ENCODE assay signal across 8 cellular contexts in genomic region chr18:76256897-76257500, GRCh38.
DNase-seq lines count a peak whose midpoint lies in the region; ATAC-seq, FAIRE-seq and TF ChIP-seq lines count a peak whose summit lies in the region.

No MANE protein-coding gene starts in this region.

- FAIRE-seq in HTR-8/SVneo (lab: Jason Lieb, UNC): no peak

- peak overlapping the region in 1 of 4 donors; percentile 6 for H3K27ac ChIP-seq in gastroesophageal sphincter
- no peak overlapping the region for H3K27ac ChIP-seq in stomach

- H3K27me3 ChIP-seq in gastroesophageal sphincter (no peaks in the 10 kb centered on the region), stomach (peaks cover 0 to 10% (median 0%) of the 10 kb centered on the region in 3 donors)

- no peak for ATAC-seq in gastroesophageal sphincter
- no peak for ATAC-seq in HG03457 (IDR thresholded peaks at IDR 0.05; ENCODE audit: unreplicated experiment)
- ATAC-seq in GM18520 (IDR thresholded peaks at IDR 0.05; ENCODE audit: unreplicated experiment): no peak

- WGBS in gastroesophageal sphincter (ENCODE audit: low coverage in 1 of 2), 2 donors: 16 to 17% methylated on average over 4 of the region's 4 CpGs
- WGBS in stomach, 5 donors: 24 to 34% (median 31%) methylated on average over 4 of the region's 4 CpGs

- TF ChIP-seq EP300 in gastroesophageal sphincter (IDR thresholded peaks at IDR 0.05) (no peak), stomach (IDR thresholded peaks at IDR 0.05) (no peak)

- H3K9me3 ChIP-seq in gastroesophageal sphincter: no peaks in the 10 kb centered on the region
- no peaks in the 10 kb centered on the region for H3K9me3 ChIP-seq in stomach

- H3K4me3 ChIP-seq in gastroesophageal sphincter (no peak overlapping the region), stomach (no peak overlapping the region)

- DNase-seq in AG08396 (ENCODE audit: low spot score): peak; percentile 66
- peak; percentile 3 for DNase-seq in HTR-8/SVneo (ENCODE audit: insufficient read length, low spot score)
- peak; percentile 7 for DNase-seq in SHP77 treated with DMSO at 0.1 percent for 48 hours (lab: John Stamatoyannopoulos, UW)
- no peak for DNase-seq in stomach
- no peak for DNase-seq in activated CD4-positive, alpha-beta T cell treated with anti-CD3 and anti-CD28 coated beads, Interleukin-2, amount 50 U/mL, for 48 hours

- no peak for TF ChIP-seq POLR2A in gastroesophageal sphincter (IDR thresholded peaks at IDR 0.05)
- TF ChIP-seq POLR2A in stomach (IDR thresholded peaks at IDR 0.05): no peak

- intact Hi-C loops in stomach (cut with DNase I; ENCODE audit: low total_unique reads): no loop called here

- no peaks in the 10 kb centered on the region for H3K36me3 ChIP-seq in gastroesophageal sphincter
- H3K36me3 ChIP-seq in stomach: no peaks in the 10 kb centered on the region

- H3K4me1 ChIP-seq in gastroesophageal sphincter (peaks cover 0 to 16% (median 0%) of the 10 kb centered on the region in 3 donors), stomach (peaks cover 0 to 10% (median 2%) of the 10 kb centered on the region in 4 donors)

- TF ChIP-seq CTCF in gastroesophageal sphincter (IDR thresholded peaks at IDR 0.05) (peak; percentile 60 to 79 (median 64)), stomach (IDR thresholded peaks at IDR 0.05) (peak in 4 of 7 experiments; percentile 18 to 55 (median 44))

Comparison
In these comparisons a context has a peak if more than half of its experiments do, and no peak if none do; other contexts are left out.
1. DNase-seq: peak in AG08396 (single experiment), HTR-8/SVneo (single experiment) and SHP77 treated with DMSO at 0.1 percent for 48 hours (single experiment); none in stomach (single experiment) and activated CD4-positive, alpha-beta T cell treated with anti-CD3 and anti-CD28 coated beads, Interleukin-2, amount 50 U/mL, for 48 hours (0 of 2).